In the genomic region with DNA sequence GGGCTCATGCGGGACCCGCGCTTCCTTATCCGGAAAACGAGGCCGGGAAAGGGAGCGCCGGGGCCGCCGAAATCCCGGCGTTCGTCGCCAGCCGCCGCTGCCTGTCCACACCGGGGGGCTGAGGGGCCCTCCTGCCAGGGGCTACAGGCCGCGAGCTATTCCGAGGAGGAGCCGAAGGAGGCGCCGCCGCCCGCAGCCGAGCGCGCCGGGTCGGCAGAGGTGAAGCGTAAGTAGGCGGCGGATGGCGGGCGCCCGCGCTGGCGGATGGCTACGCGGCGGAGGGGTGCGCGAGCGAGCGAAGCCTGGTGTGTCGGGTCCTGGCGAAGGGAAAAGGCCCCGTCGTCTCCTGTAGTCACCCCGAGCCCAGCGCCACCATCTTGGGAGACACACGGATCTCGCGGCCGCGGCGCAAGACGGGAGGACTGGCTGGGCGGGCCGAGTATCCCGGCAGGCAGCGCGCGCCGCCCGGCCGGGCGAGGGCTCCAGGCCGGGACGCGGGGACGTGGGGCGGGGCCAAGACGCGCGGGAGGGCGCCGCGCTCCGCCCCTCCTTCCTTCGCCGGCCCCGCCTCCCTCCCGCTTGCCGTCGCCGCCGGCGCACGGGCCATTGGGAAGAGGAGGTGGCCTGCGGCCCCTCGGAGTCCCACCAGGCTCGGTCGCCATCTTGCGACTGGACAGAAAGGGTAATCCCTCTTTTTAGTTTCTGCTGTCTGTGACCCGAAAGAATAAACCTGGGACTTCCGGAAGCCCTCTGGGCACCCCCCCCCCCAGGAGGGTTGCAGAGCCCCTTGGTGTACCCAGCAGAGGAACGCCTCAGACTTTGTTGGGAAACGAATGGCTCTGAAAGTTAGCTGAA, we compare ENCODE assay signal across 8 cellular contexts. TPM values are rescaled to one million over a fixed set of nuclear protein-coding genes. Genes with fewer than 3 reads are reported as not detected.
DNase-seq lines count a peak whose midpoint lies in the region; ATAC-seq lines count a peak whose summit lies in the region.

UBE3A (minus strand) TSS at position 424 of the 855 bp plus-strand sequence. CDS start 29,917 bp downstream, outside the sequence.

- H3K27ac Mint-ChIP-seq in naive B cell, result peak within 1 kb of the TSS; percentile 88 to 97 (median 94)
- peak within 1 kb of the TSS; percentile 90 for H3K27ac Mint-ChIP-seq in stimulated activated effector memory CD8-positive, alpha-beta T cell treated with anti-CD3 and anti-CD28 coated beads, Interleukin-12 subunit alpha, Interleukin-12 subunit beta, amount 100 ng/mL, for 72 hours

- H3K27me3 Mint-ChIP-seq in naive B cell, result no peaks in the 10 kb centered on the region

- DNase-seq in Daoy (ENCODE audit: low read depth) (peak; percentile 97), RKO (ENCODE audit: low spot score) (peak; percentile 89), fibroblast of gingiva (ENCODE audit: low read depth) (peak; percentile 93), naive B cell (peak; percentile 91)
- DNase-seq in activated T-helper 1 cell treated with anti-CD3 and anti-CD28 coated beads, Interleukin-2, amount 50 U/mL, for 16 hours (ENCODE audit: low read depth in 1 of 2, low spot score in 1 of 2), result peak; percentile 68 to 81
- peak; percentile 87 to 89 for DNase-seq in stimulated activated effector memory CD8-positive, alpha-beta T cell treated with anti-CD3 and anti-CD28 coated beads, Interleukin-12 subunit alpha, Interleukin-12 subunit beta, amount 100 ng/mL, for 72 hours (ENCODE audit: low spot score in 2 of 2)

- peak within 1 kb of the TSS; percentile 93 for H3K27ac ChIP-seq in KOPT-K1 (ENCODE audit: low read depth, low read length, poor library complexity, severe bottlenecking)

- peaks cover 0 to 2% (median 0%) of the 10 kb centered on the region in 7 donors for H3K9me3 Mint-ChIP-seq in naive B cell
- H3K9me3 Mint-ChIP-seq in stimulated activated effector memory CD8-positive, alpha-beta T cell treated with anti-CD3 and anti-CD28 coated beads, Interleukin-12 subunit alpha, Interleukin-12 subunit beta, amount 100 ng/mL, for 72 hours, result no peaks in the 10 kb centered on the region

- H3K4me1 Mint-ChIP-seq in naive B cell, result peaks cover 27 to 41% (median 27%) of the 10 kb centered on the region in 3 donors
- peaks cover 24% of the 10 kb centered on the region for H3K4me1 Mint-ChIP-seq in stimulated activated effector memory CD8-positive, alpha-beta T cell treated with anti-CD3 and anti-CD28 coated beads, Interleukin-12 subunit alpha, Interleukin-12 subunit beta, amount 100 ng/mL, for 72 hours

- ATAC-seq in GM21825 (IDR thresholded peaks at IDR 0.05; ENCODE audit: unreplicated experiment), result peak; percentile 87
- ATAC-seq in naive B cell (ENCODE audit: low read depth in 2 of 2), result peak; percentile 86 to 88
- ATAC-seq in stimulated activated effector memory CD8-positive, alpha-beta T cell treated with anti-CD3 and anti-CD28 coated beads, Interleukin-12 subunit alpha, Interleukin-12 subunit beta, amount 100 ng/mL, for 72 hours, result peak; percentile 93

- peaks cover 17% of the 10 kb centered on the region for H3K36me3 ChIP-seq in KOPT-K1 (ENCODE audit: insufficient read depth, low read length)

- H3K4me3 Mint-ChIP-seq in naive B cell, result peak within 1 kb of the TSS; percentile 81 to 96 (median 92)
- H3K4me3 Mint-ChIP-seq in stimulated activated effector memory CD8-positive, alpha-beta T cell treated with anti-CD3 and anti-CD28 coated beads, Interleukin-12 subunit alpha, Interleukin-12 subunit beta, amount 100 ng/mL, for 72 hours, result peak within 1 kb of the TSS; percentile 80

- H3K36me3 Mint-ChIP-seq in naive B cell, result peaks cover 3 to 7% of the 10 kb centered on the region in 2 donors
- H3K36me3 Mint-ChIP-seq in stimulated activated effector memory CD8-positive, alpha-beta T cell treated with anti-CD3 and anti-CD28 coated beads, Interleukin-12 subunit alpha, Interleukin-12 subunit beta, amount 100 ng/mL, for 72 hours, result no peaks in the 10 kb centered on the region

- H3K9me3 ChIP-seq in KOPT-K1 (ENCODE audit: insufficient read depth, low read length, poor library complexity, severe bottlenecking), result no peaks in the 10 kb centered on the region

RNA-seq across cellular contexts. Expression of gene UBE3A, which starts in this region (rescaled TPM):
- total RNA-seq in Daoy (2014; rRNA removed; shearing (Covaris generic)), result 51.7 and 58.6 TPM in 2 replicates
- polyA plus RNA-seq in naive B cell (ENCODE audit: low read depth in 6 of 6), result 100 to 1,000 TPM; 118 to 176 (median 127) TPM

Comparison
In these comparisons a context has a peak if more than half of its experiments do, and no peak if none do; other contexts are left out.
1. Peak in every context shown above with its lines: DNase-seq, ATAC-seq and H3K27ac ChIP-seq.